ENCODE assay signal across 24 cellular contexts in the genomic region with DNA sequence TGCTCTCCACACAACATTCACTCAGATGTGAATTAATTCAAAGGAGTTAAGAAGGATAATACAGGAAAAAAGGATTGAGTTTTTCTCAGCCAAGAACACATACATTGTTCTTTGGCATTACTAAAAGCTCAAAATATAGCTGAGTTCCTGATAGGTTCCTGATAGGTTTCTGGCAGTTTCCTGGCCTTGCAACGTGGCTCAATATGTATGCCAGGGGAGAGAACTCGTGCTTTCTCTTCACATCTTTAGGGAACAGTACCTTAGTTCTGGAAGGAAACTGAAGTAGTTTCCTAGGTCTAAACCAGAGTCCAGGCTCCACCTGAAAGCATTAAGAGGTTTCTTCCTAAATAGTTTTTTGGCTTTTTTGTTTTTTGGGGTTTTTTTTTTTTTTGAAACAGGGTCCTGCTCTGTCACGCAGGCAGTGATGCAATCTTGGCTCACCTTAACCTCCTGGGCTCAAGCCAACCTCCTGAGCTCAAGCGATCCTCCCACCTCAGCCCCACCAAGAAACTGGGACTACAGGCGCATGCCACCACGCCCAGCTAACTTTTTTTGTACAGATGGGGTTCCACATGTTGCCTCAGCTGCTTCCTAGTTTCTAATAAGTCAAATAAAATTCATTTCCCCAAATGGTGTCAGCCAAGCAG. TPM values are rescaled to one million over a fixed set of nuclear protein-coding genes. Genes with fewer than 3 reads are reported as not detected.
A peak's percentile ranks its signal among the peaks of the same experiment; 100 is the strongest.
DNase-seq lines count a peak whose midpoint lies in the region; ATAC-seq and TF ChIP-seq lines count a peak whose summit lies in the region.
"Had no signal": no experiment of that assay in that cellular context is flagged by ENCODE, and none has a peak within 500 bp of the region (broad histone marks: within the 10 kb centered on the region; RNA-seq: fewer than 3 reads in every experiment).

No MANE protein-coding gene starts in this region.

- CTCF ChIA-PET in RWPE1 (lab: Yijun Ruan, JAX): no interaction called here

- H3K27ac Mint-ChIP-seq in GM23338: peak overlapping the region; percentile 81
- H3K27ac Mint-ChIP-seq in neural progenitor cell: no peak overlapping the region
- H3K27ac Mint-ChIP-seq: activated naive CD8-positive, alpha-beta T cell; activated T-helper 1 cell treated with anti-CD3 and anti-CD28 coated beads, Interleukin-12 subunit alpha, Interleukin-12 subunit beta, Interleukin-2, Interleukin-4 antibody, amounts not matched to agents 30 ng/mL and 10 ng/mL and 1 ng/mL, durations not matched to agents 14 hours and 24 hours and 36 hours; CD8-positive, alpha-beta memory T cell; endodermal cell; naive thymus-derived CD4-positive, alpha-beta T cell had no signal

- H2AFZ ChIP-seq in GM23338 (no peak overlapping the region), neural progenitor cell (replicated peaks) (no peak overlapping the region), osteoblast (ENCODE audit: low read length) (no peak overlapping the region)

- peaks cover 6% of the 10 kb centered on the region; the same call in 1 of the 2 replicates for H3K36me3 ChIP-seq in GM23338 (ENCODE audit: insufficient read depth)
- H3K36me3 ChIP-seq in esophagus (ENCODE audit: control insufficient read depth in 2 of 2, insufficient read depth in 2 of 2, low read length in 1 of 2): peaks cover 0 to 3% of the 10 kb centered on the region in 2 donors
- peaks cover 10% of the 10 kb centered on the region for H3K36me3 ChIP-seq in neural progenitor cell
- H3K36me3 ChIP-seq in osteoblast (ENCODE audit: insufficient read depth, low read length): peaks cover 24% of the 10 kb centered on the region

- 46 to 61% methylated on average over 6 of the region's 6 CpGs for WGBS in esophagus, 2 donors

- no peaks in the 10 kb centered on the region for H3K9me3 ChIP-seq in esophagus (ENCODE audit: control insufficient read depth in 2 of 2, insufficient read depth in 1 of 2, low read depth in 1 of 2, low read length in 1 of 2)
- H3K9me3 ChIP-seq in neural progenitor cell (ENCODE audit: low read depth): no peaks in the 10 kb centered on the region
- H3K9me3 ChIP-seq in osteoblast (ENCODE audit: low read depth, low read length): no peaks in the 10 kb centered on the region
- H3K9me3 ChIP-seq: colonic mucosa, sigmoid colon had no signal

- H3K27me3 Mint-ChIP-seq in GM23338 (ENCODE audit: insufficient read depth, low read depth, poor library complexity) (peaks cover 2% of the 10 kb centered on the region), neural progenitor cell (ENCODE audit: insufficient read depth, low read depth) (no peaks in the 10 kb centered on the region)
- H3K27me3 Mint-ChIP-seq: activated naive CD8-positive, alpha-beta T cell; CD8-positive, alpha-beta memory T cell; naive thymus-derived CD4-positive, alpha-beta T cell had no signal

- DNase-seq in GM23338 (ENCODE audit: low spot score) (peak; percentile 6), RWPE1 (ENCODE audit: low spot score) (no peak), neural progenitor cell (ENCODE audit: low spot score) (no peak), Ammon's horn (ENCODE audit: low spot score) (no peak), osteoblast (ENCODE audit: insufficient read length, low spot score, missing footprints) (no peak)
- DNase-seq: CD8-positive, alpha-beta memory T cell; colonic mucosa; DMS79; endodermal cell; foreskin fibroblast; GOT3; hypothalamus; Karpas-422; kidney; mesenchymal stem cell; naive thymus-derived CD4-positive, alpha-beta T cell; NCI-H1092; NCI-H2081; sigmoid colon had no signal

- no peak overlapping the region for H3K4me3 Mint-ChIP-seq in GM23338
- H3K4me3 Mint-ChIP-seq in neural progenitor cell: no peak overlapping the region
- H3K4me3 Mint-ChIP-seq: activated naive CD8-positive, alpha-beta T cell; activated T-helper 1 cell treated with anti-CD3 and anti-CD28 coated beads, Interleukin-12 subunit alpha, Interleukin-12 subunit beta, Interleukin-2, Interleukin-4 antibody, amounts not matched to agents 30 ng/mL and 10 ng/mL and 1 ng/mL, durations not matched to agents 14 hours and 24 hours and 36 hours; CD8-positive, alpha-beta memory T cell; endodermal cell; naive thymus-derived CD4-positive, alpha-beta T cell had no signal

- H3K4me1 Mint-ChIP-seq in GM23338: no peaks in the 10 kb centered on the region
- H3K4me1 Mint-ChIP-seq in neural progenitor cell: no peaks in the 10 kb centered on the region
- H3K4me1 Mint-ChIP-seq: endodermal cell had no signal

- H3K9ac ChIP-seq in neural progenitor cell: no peak overlapping the region

- H4K20me1 ChIP-seq in GM23338 (replicated peaks; ENCODE audit: insufficient read depth) (no peaks in the 10 kb centered on the region), neural progenitor cell (ENCODE audit: low read depth) (no peaks in the 10 kb centered on the region), osteoblast (ENCODE audit: insufficient read depth, low read length) (no peaks in the 10 kb centered on the region)

- H3K4me3 ChIP-seq in GM23338 (no peak overlapping the region), esophagus (ENCODE audit: low read depth in 1 of 2, low read length in 2 of 2) (no peak overlapping the region), neural progenitor cell (no peak overlapping the region), osteoblast (ENCODE audit: insufficient read depth, low read length) (no peak overlapping the region)
- H3K4me3 ChIP-seq: colonic mucosa, sigmoid colon had no signal

- H3K27ac ChIP-seq in GM23338 (ENCODE audit: low read depth): peak overlapping the region; percentile 70; the same call in 1 of the 2 replicates
- H3K27ac ChIP-seq in RWPE1: peak overlapping the region; percentile 74
- peak overlapping the region; percentile 33 to 41 for H3K27ac ChIP-seq in esophagus (ENCODE audit: low read depth in 2 of 2, low read length in 1 of 2)
- H3K27ac ChIP-seq in neural progenitor cell: peak overlapping the region; percentile 3
- no peak overlapping the region for H3K27ac ChIP-seq in osteoblast (ENCODE audit: low read depth, low read length)
- H3K27ac ChIP-seq: colonic mucosa, sigmoid colon had no signal

- H3K9me2 ChIP-seq in GM23338 (ENCODE audit: insufficient read depth): no peaks in the 10 kb centered on the region

- no peaks in the 10 kb centered on the region for H3K27me3 ChIP-seq in GM23338 (ENCODE audit: insufficient read depth)
- no peaks in the 10 kb centered on the region for H3K27me3 ChIP-seq in esophagus (ENCODE audit: control insufficient read depth in 1 of 2, insufficient read depth in 2 of 2, low read length in 2 of 2)
- no peaks in the 10 kb centered on the region for H3K27me3 ChIP-seq in neural progenitor cell
- H3K27me3 ChIP-seq in osteoblast (ENCODE audit: insufficient read depth, low read length): no peaks in the 10 kb centered on the region
- H3K27me3 ChIP-seq: colonic mucosa, sigmoid colon had no signal

- peaks cover 34% of the 10 kb centered on the region; the same call in 2 of the 3 replicates for H3K36me3 Mint-ChIP-seq in GM23338 (ENCODE audit: low read depth)
- peaks cover 18% of the 10 kb centered on the region for H3K36me3 Mint-ChIP-seq in neural progenitor cell

- H3K79me2 ChIP-seq in GM23338 (replicated peaks; ENCODE audit: insufficient read depth) (0 out of 2 replicates have a peak, but pooled peaks cover 3% of the 10 kb centered on the region), neural progenitor cell (ENCODE audit: low read depth) (no peaks in the 10 kb centered on the region), osteoblast (ENCODE audit: insufficient read depth, low read length) (no peaks in the 10 kb centered on the region)

- TF ChIP-seq CTCF in GM23338 (conservative IDR thresholded peaks at IDR 0.05; ENCODE audit: low read depth in 2 of 2): no peak
- TF ChIP-seq CTCF in RWPE1 (conservative IDR thresholded peaks at IDR 0.05; ENCODE audit: low read depth): no peak
- TF ChIP-seq CTCF in neural progenitor cell (IDR thresholded peaks at IDR 0.05): no peak
- TF ChIP-seq CTCF in osteoblast (IDR thresholded peaks at IDR 0.05; ENCODE audit: extremely low read depth, low read depth, low read length): no peak

- H3F3A ChIP-seq in GM23338 (replicated peaks; ENCODE audit: low read depth) (no peaks in the 10 kb centered on the region), neural progenitor cell (ENCODE audit: low read depth) (no peaks in the 10 kb centered on the region)

- H3K9me3 Mint-ChIP-seq in GM23338: no peaks in the 10 kb centered on the region
- H3K9me3 Mint-ChIP-seq in neural progenitor cell: no peaks in the 10 kb centered on the region
- H3K9me3 Mint-ChIP-seq: activated T-helper 1 cell treated with anti-CD3 and anti-CD28 coated beads, Interleukin-12 subunit alpha, Interleukin-12 subunit beta, Interleukin-2, Interleukin-4 antibody, amounts not matched to agents 30 ng/mL and 10 ng/mL and 1 ng/mL, durations not matched to agents 14 hours and 24 hours and 36 hours; CD8-positive, alpha-beta memory T cell; endodermal cell; naive thymus-derived CD4-positive, alpha-beta T cell had no signal

- POLR2A ChIA-PET in RWPE1 (lab: Yijun Ruan, JAX; ENCODE audit: low non-redundant PET): no interaction called here

- H3K4me1 ChIP-seq in GM23338 (ENCODE audit: insufficient read depth) (no peaks in the 10 kb centered on the region), esophagus (ENCODE audit: control insufficient read depth in 2 of 2, insufficient read depth in 2 of 2, low read length in 1 of 2) (no peaks in the 10 kb centered on the region), neural progenitor cell (no peaks in the 10 kb centered on the region), osteoblast (ENCODE audit: insufficient read depth, low read length) (no peaks in the 10 kb centered on the region)
- H3K4me1 ChIP-seq: colonic mucosa, sigmoid colon had no signal

- H3K4me2 ChIP-seq in GM23338 (no peak overlapping the region), neural progenitor cell (no peak overlapping the region), osteoblast (ENCODE audit: insufficient read depth, low read length) (no peak overlapping the region)

- no peak for ATAC-seq in GM23338
- ATAC-seq in GM18502 (IDR thresholded peaks at IDR 0.05; ENCODE audit: poor library complexity, unreplicated experiment): no peak
- ATAC-seq: naive thymus-derived CD4-positive, alpha-beta T cell; SK-N-SH treated with all-trans-retinoic acid at 6 μM for 48 hours had no signal

RNA-seq across cellular contexts. Expression of a gene that starts 42.8 kb away (rescaled TPM):
- 56.1 and 56.8 TPM in 2 replicates for total RNA-seq in GM23338 (2014; rRNA removed; shearing (Covaris generic))
- polyA plus RNA-seq in GM23338 (2016; fragmentation: Nextera tagmentation; extraction: Ambion mirVana) (36.1 and 50.4 TPM in 2 replicates), esophagus (1 to 10 TPM; 7.2 to 8.9 TPM)
- total RNA-seq in neural progenitor cell (ENCODE audit: low replicate concordance) (27.4 and 48.8 TPM in 2 replicates), osteoblast (19.9 and 21.2 TPM in 2 replicates)

RNA-seq across cellular contexts. Expression of a gene that starts 54.4 kb away (rescaled TPM):
- total RNA-seq in GM23338 (2014; rRNA removed; shearing (Covaris generic)): 35.7 and 37.5 TPM in 2 replicates
- polyA plus RNA-seq in GM23338 (2016; fragmentation: Nextera tagmentation; extraction: Ambion mirVana): 660 and 700 TPM in 2 replicates
- 10 to 100 TPM; 19.6 to 23.6 TPM for polyA plus RNA-seq in esophagus
- total RNA-seq in neural progenitor cell (ENCODE audit: low replicate concordance): 123 and 128 TPM in 2 replicates
- 6.2 and 6.5 TPM in 2 replicates for total RNA-seq in osteoblast
